In the genomic region with DNA sequence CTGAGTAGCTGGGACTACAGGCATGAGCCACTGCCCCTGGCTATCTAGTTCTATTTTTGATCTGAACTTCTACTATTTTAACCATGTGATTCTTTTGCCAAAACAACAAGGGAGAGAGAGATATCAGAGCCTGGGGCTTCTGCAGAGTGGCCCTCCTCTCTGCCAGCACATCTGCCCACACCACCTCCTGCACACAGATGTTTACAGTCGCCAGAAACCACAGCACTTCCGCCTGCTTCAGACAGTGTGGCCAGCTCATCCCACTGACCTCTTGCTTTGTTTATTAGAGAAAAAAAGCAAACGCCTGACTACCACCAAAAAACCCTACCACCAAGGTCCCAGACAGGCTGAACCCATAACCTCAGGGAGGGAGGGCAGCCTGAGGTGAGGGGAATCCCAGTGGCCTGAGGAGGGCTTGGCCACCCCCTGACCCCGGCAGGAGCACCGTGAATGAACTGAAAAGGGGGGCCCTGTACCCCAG, we compare ENCODE assay signal across 8 cellular contexts.
A peak's percentile ranks its signal among the peaks of the same experiment; 100 is the strongest.
DNase-seq lines count a peak whose midpoint lies in the region; ATAC-seq and TF ChIP-seq lines count a peak whose summit lies in the region.

No MANE protein-coding gene starts in this region.

- TF ChIP-seq CTCF in AG10803 (conservative IDR thresholded peaks at IDR 0.05; ENCODE audit: low read length) (no peak), KMS-11 (conservative IDR thresholded peaks at IDR 0.05; ENCODE audit: low read depth, low read length) (no peak)

- H3K4me1 ChIP-seq in KMS-11 (ENCODE audit: low read depth, poor library complexity, severe bottlenecking): peaks cover 29% of the 10 kb centered on the region

- peak overlapping the region; percentile 35; the same call in 1 of the 2 replicates for H3K9ac ChIP-seq in KMS-11

- no peaks in the 10 kb centered on the region for H3K79me2 ChIP-seq in KMS-11 (ENCODE audit: insufficient read depth, low read depth)

- intact Hi-C loops in activated T-helper 2 cell treated with anti-CD3 and anti-CD28 coated beads, Interferon-gamma antibody, Interleukin-2, Interleukin-4, amounts not matched to agents 10 μg/mL and 5 μg/mL and 100 μg/mL, durations not matched to agents 14 hours and 24 hours and 36 hours (cut with micrococcal nuclease): no loop called here

- ATAC-seq in GM21390 (IDR thresholded peaks at IDR 0.05; ENCODE audit: unreplicated experiment): peak; percentile 79

- peak overlapping the region; percentile 61 for H3K27ac ChIP-seq in KMS-11

- no peaks in the 10 kb centered on the region for H3K36me3 ChIP-seq in KMS-11 (ENCODE audit: insufficient read depth)

- peaks cover 10% of the 10 kb centered on the region for H3K27me3 Mint-ChIP-seq in activated T-helper 2 cell treated with anti-CD3 and anti-CD28 coated beads, Interferon-gamma antibody, Interleukin-2, Interleukin-4, amounts not matched to agents 10 μg/mL and 5 μg/mL and 100 μg/mL, durations not matched to agents 14 hours and 24 hours and 36 hours (ENCODE audit: low read depth)

- H3K27me3 ChIP-seq in KMS-11 (ENCODE audit: insufficient read depth, low read depth): no peaks in the 10 kb centered on the region

- peak overlapping the region; percentile 65 for H2AFZ ChIP-seq in KMS-11 (ENCODE audit: low read depth)

- no peaks in the 10 kb centered on the region for H3K9me3 Mint-ChIP-seq in activated T-helper 2 cell treated with anti-CD3 and anti-CD28 coated beads, Interferon-gamma antibody, Interleukin-2, Interleukin-4, amounts not matched to agents 10 μg/mL and 5 μg/mL and 100 μg/mL, durations not matched to agents 14 hours and 24 hours and 36 hours

- peaks cover 3% of the 10 kb centered on the region for H3K4me1 Mint-ChIP-seq in activated T-helper 2 cell treated with anti-CD3 and anti-CD28 coated beads, Interferon-gamma antibody, Interleukin-2, Interleukin-4, amounts not matched to agents 10 μg/mL and 5 μg/mL and 100 μg/mL, durations not matched to agents 14 hours and 24 hours and 36 hours (ENCODE audit: low read depth)

- H3K27ac Mint-ChIP-seq in activated T-helper 2 cell treated with anti-CD3 and anti-CD28 coated beads, Interferon-gamma antibody, Interleukin-2, Interleukin-4, amounts not matched to agents 10 μg/mL and 5 μg/mL and 100 μg/mL, durations not matched to agents 14 hours and 24 hours and 36 hours: no peak overlapping the region

- no peaks in the 10 kb centered on the region for H4K20me1 ChIP-seq in KMS-11 (ENCODE audit: insufficient read depth)

- peak overlapping the region; percentile 69 for H3K4me2 ChIP-seq in KMS-11

- peak; percentile 91 for DNase-seq in AG10803 (ENCODE audit: low read depth)
- DNase-seq in fibroblast of the conjunctiva (ENCODE audit: low read depth): peak; percentile 27
- no peak for DNase-seq in stimulated activated CD4-positive, alpha-beta T cell treated with anti-CD3 and anti-CD28 coated beads, Interleukin-4, amount 100 ng/mL, for 4 hours
- DNase-seq in germinal center (ENCODE audit: low spot score): no peak
- DNase-seq in NCI-H82 treated with DMSO at 0.1 percent for 48 hours (lab: John Stamatoyannopoulos, UW; ENCODE audit: unreplicated experiment): no peak
- DNase-seq in activated T-helper 2 cell treated with anti-CD3 and anti-CD28 coated beads, Interferon-gamma antibody, Interleukin-2, Interleukin-4, amounts not matched to agents 10 μg/mL and 5 μg/mL and 100 μg/mL, durations not matched to agents 14 hours and 24 hours and 36 hours (ENCODE audit: low spot score): no peak

- H3K4me3 Mint-ChIP-seq in activated T-helper 2 cell treated with anti-CD3 and anti-CD28 coated beads, Interferon-gamma antibody, Interleukin-2, Interleukin-4, amounts not matched to agents 10 μg/mL and 5 μg/mL and 100 μg/mL, durations not matched to agents 14 hours and 24 hours and 36 hours (ENCODE audit: low read depth): no peak overlapping the region

- H3K4me3 ChIP-seq in AG10803 (ENCODE audit: low read length) (no peak overlapping the region), KMS-11 (IDR thresholded peaks at IDR 0.05; ENCODE audit: insufficient read depth, low read depth, low read length) (no peak overlapping the region)

- H3K36me3 Mint-ChIP-seq in activated T-helper 2 cell treated with anti-CD3 and anti-CD28 coated beads, Interferon-gamma antibody, Interleukin-2, Interleukin-4, amounts not matched to agents 10 μg/mL and 5 μg/mL and 100 μg/mL, durations not matched to agents 14 hours and 24 hours and 36 hours (ENCODE audit: low read depth): no peaks in the 10 kb centered on the region

Comparison
In these comparisons a context has a peak if more than half of its experiments do, and no peak if none do; other contexts are left out.
1. DNase-seq: peak in AG10803 (single experiment) and fibroblast of the conjunctiva (single experiment); none in stimulated activated CD4-positive, alpha-beta T cell treated with anti-CD3 and anti-CD28 coated beads, Interleukin-4, amount 100 ng/mL, for 4 hours (0 of 2), germinal center (single experiment), NCI-H82 treated with DMSO at 0.1 percent for 48 hours (single experiment) and activated T-helper 2 cell treated with anti-CD3 and anti-CD28 coated beads, Interferon-gamma antibody, Interleukin-2, Interleukin-4, amounts not matched to agents 10 μg/mL and 5 μg/mL and 100 μg/mL, durations not matched to agents 14 hours and 24 hours and 36 hours (single experiment).